1 cellular context compared by ENCODE assay signal in genomic region chr9:25602366-25603044, GRCh38.
TF ChIP-seq lines count a peak whose summit lies in the region.

No MANE protein-coding gene starts in this region.

TF ChIP-seq in GM23338, 12 proteins besides CTCF, POLR2A, EP300 and RAD21 (continued from another document):
- no peak for TF ChIP-seq CREB1 (CRISPR knock-in tag; IDR thresholded peaks at IDR 0.05; ENCODE audit: low read depth)
